ENCODE assay signal across 11 cellular contexts in the genomic region with DNA sequence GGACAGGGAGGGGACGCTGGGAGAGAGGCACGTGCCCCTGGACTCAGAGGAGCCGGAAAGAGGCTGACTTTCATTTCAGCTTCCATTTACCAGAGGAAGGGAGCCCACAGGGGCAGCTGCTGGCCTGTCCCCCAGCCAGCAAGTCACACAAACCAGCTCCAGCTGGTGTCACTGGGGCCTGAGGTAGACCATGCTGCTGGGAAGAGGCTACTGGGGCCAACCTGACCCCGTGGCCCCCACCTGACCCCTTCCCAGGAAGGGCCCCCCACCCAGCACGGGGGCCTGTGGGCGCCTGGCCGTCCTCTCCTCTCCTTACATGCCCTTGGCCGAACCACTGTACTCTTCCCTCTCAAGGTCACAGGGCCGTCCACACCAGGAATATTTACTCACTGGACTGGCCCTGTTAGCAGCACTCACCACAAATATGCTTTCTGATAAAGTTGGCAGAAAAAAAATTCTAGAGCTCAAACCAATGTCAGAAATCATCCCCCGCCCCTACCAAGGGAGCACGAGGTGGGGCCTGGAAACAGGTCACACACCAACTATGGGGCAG.
A peak's percentile ranks its signal among the peaks of the same experiment; 100 is the strongest.
DNase-seq lines count a peak whose midpoint lies in the region; ATAC-seq and TF ChIP-seq lines count a peak whose summit lies in the region.
"Had no signal": no experiment of that assay in that cellular context is flagged by ENCODE, and none has a peak within 500 bp of the region (broad histone marks: within the 10 kb centered on the region; RNA-seq: fewer than 3 reads in every experiment).

No MANE protein-coding gene starts in this region.

- H3K9ac ChIP-seq in IMR-90 (ENCODE audit: low read depth, low read length) (no peak overlapping the region), duodenal mucosa (ENCODE audit: low read depth in 1 of 2, low read length in 2 of 2) (no peak overlapping the region)

- H2BK120ac ChIP-seq in IMR-90 (ENCODE audit: low read depth, low read length) = no peak overlapping the region

- H3K27ac ChIP-seq in IMR-90 (ENCODE audit: insufficient read depth, low read length) (no peak overlapping the region), duodenal mucosa (ENCODE audit: low read depth, low read length) (peak overlapping the region; percentile 53), lower lobe of right lung (peak overlapping the region; percentile 80)
- H3K27ac ChIP-seq: neutrophil had no signal

- no peak overlapping the region for H3K14ac ChIP-seq in IMR-90 (replicated peaks; ENCODE audit: low read depth, low read length)

- H3K4me3 Mint-ChIP-seq in stimulated activated memory B cell treated with anti-CD40 and anti-IgM and Interleukin-4, amounts not matched to agents 10 μg/mL and 1 μg/mL and 100 μg/mL, for 72 hours = no peak overlapping the region

- intact Hi-C loops in IMR-90 (cut with micrococcal nuclease) (no loop called here), lower lobe of right lung (cut with DNase I) (no loop called here)

- ATAC-seq in IMR-90 (ENCODE audit: low read depth) = peak; percentile 73
- ATAC-seq in lower lobe of right lung = peak; percentile 50 to 71
- ATAC-seq in stimulated activated memory B cell treated with anti-CD40 and anti-IgM and Interleukin-4, amounts not matched to agents 10 μg/mL and 1 μg/mL and 100 μg/mL, for 72 hours = no peak
- no peak for ATAC-seq in HG03097 (IDR thresholded peaks at IDR 0.05; ENCODE audit: low FRiP score, unreplicated experiment)
- no peak for ATAC-seq in HG03432 (IDR thresholded peaks at IDR 0.05; ENCODE audit: unreplicated experiment)

- H3K4me1 Mint-ChIP-seq in stimulated activated memory B cell treated with anti-CD40 and anti-IgM and Interleukin-4, amounts not matched to agents 10 μg/mL and 1 μg/mL and 100 μg/mL, for 72 hours = peaks cover 68% of the 10 kb centered on the region

- TF ChIP-seq CTCF in IMR-90 (conservative IDR thresholded peaks at IDR 0.05; ENCODE audit: low read depth, low read length) (no peak), lower lobe of right lung (IDR thresholded peaks at IDR 0.05) (no peak)

- H3K27me3 ChIP-seq in IMR-90 (ENCODE audit: control insufficient read depth, insufficient read depth, low read length) (peaks cover 5% of the 10 kb centered on the region; the same call in 1 of the 2 replicates), duodenal mucosa (ENCODE audit: control insufficient read depth in 1 of 2, insufficient read depth in 2 of 2, low read length in 2 of 2) (no peaks in the 10 kb centered on the region), lower lobe of right lung (ENCODE audit: low read depth) (no peaks in the 10 kb centered on the region)
- H3K27me3 ChIP-seq: neutrophil had no signal

- no peak overlapping the region for H4K91ac ChIP-seq in IMR-90 (ENCODE audit: insufficient read depth, low read depth, low read length)

- H3K9me1 ChIP-seq in IMR-90 (ENCODE audit: insufficient read depth, low read length) = no peaks in the 10 kb centered on the region

- no peaks in the 10 kb centered on the region for H3K27me3 Mint-ChIP-seq in stimulated activated memory B cell treated with anti-CD40 and anti-IgM and Interleukin-4, amounts not matched to agents 10 μg/mL and 1 μg/mL and 100 μg/mL, for 72 hours

- H3K56ac ChIP-seq in IMR-90 (ENCODE audit: extremely low read depth, insufficient read depth, low read length) = no peak overlapping the region

- H3K79me1 ChIP-seq in IMR-90 (ENCODE audit: low read depth in 1 of 2, low read length in 2 of 2) = no peaks in the 10 kb centered on the region

- in situ Hi-C loops in IMR-90 (cut with MboI; ENCODE audit: low sequenced_read_pairs) = no loop called here

- WGBS in IMR-90 (ENCODE audit: extremely low coverage in 2 of 2, insufficient read length in 1 of 2), 2 experiments = 80% methylated on average over 1 of the region's 11 CpGs; no CpG with 5 or more reads in 1 of the 2 experiments

- no peak overlapping the region for H2BK5ac ChIP-seq in IMR-90 (ENCODE audit: low read depth, low read length, poor library complexity, severe bottlenecking)

- H3K23ac ChIP-seq in IMR-90 (ENCODE audit: low read depth, low read length) = no peak overlapping the region

- no peak overlapping the region for H2AK9ac ChIP-seq in IMR-90 (replicated peaks; ENCODE audit: low read depth, low read length, poor library complexity)

- peaks cover 20% of the 10 kb centered on the region for H3K36me3 Mint-ChIP-seq in stimulated activated memory B cell treated with anti-CD40 and anti-IgM and Interleukin-4, amounts not matched to agents 10 μg/mL and 1 μg/mL and 100 μg/mL, for 72 hours

- no peak overlapping the region for H3K18ac ChIP-seq in IMR-90 (ENCODE audit: low read depth, low read length)

- H3K4me2 ChIP-seq in IMR-90 (ENCODE audit: low read depth, low read length) = no peak overlapping the region

- no peak overlapping the region for H3K4ac ChIP-seq in IMR-90 (ENCODE audit: low read depth, low read length)

- peak overlapping the region; percentile 34 for H3K27ac Mint-ChIP-seq in stimulated activated memory B cell treated with anti-CD40 and anti-IgM and Interleukin-4, amounts not matched to agents 10 μg/mL and 1 μg/mL and 100 μg/mL, for 72 hours

- no peak overlapping the region for H2BK15ac ChIP-seq in IMR-90 (ENCODE audit: low read depth, low read length)

- no peak overlapping the region for H4K8ac ChIP-seq in IMR-90 (ENCODE audit: low read depth in 2 of 2, low read length in 2 of 2)

- H3K36me3 ChIP-seq in IMR-90 (ENCODE audit: control insufficient read depth, insufficient read depth, low read length) (no peaks in the 10 kb centered on the region), duodenal mucosa (ENCODE audit: control insufficient read depth in 1 of 2, insufficient read depth in 2 of 2, low read length in 2 of 2) (peaks cover 0 to 8% of the 10 kb centered on the region in 2 donors), lower lobe of right lung (no peaks in the 10 kb centered on the region)

- peak; percentile 16 for DNase-seq in IMR-90
- DNase-seq in lower lobe of right lung = no peak
- DNase-seq in SIG-M5 treated with dmso at 0.1 percent for 504 hours (lab: John Stamatoyannopoulos, UW; ENCODE audit: unreplicated experiment) = no peak
- no peak for DNase-seq in HPDE6-E6E7 (ENCODE audit: extremely low spot score)
- DNase-seq: central memory CD4-positive, alpha-beta T cell; DMS79 treated with DMSO at 0.1 percent for 48 hours had no signal

- no peak overlapping the region for H2AFZ ChIP-seq in IMR-90 (replicated peaks; ENCODE audit: low read length, poor library complexity)

- no peaks in the 10 kb centered on the region for H3K9me3 ChIP-seq in IMR-90 (ENCODE audit: control insufficient read depth, insufficient read depth, low read length)
- H3K9me3 ChIP-seq in duodenal mucosa (ENCODE audit: control insufficient read depth in 1 of 2, low read length in 2 of 2) = no peaks in the 10 kb centered on the region
- H3K9me3 ChIP-seq in lower lobe of right lung = no peaks in the 10 kb centered on the region
- H3K9me3 ChIP-seq: neutrophil had no signal

- TF ChIP-seq RAD21 in IMR-90 (IDR thresholded peaks at IDR 0.05; ENCODE audit: low read length) = no peak

- TF ChIP-seq POLR2A in IMR-90 (IDR thresholded peaks at IDR 0.05; ENCODE audit: low read depth, low read length) = no peak

- H3K4me1 ChIP-seq in IMR-90 (ENCODE audit: control insufficient read depth, insufficient read depth, low read length) (peaks cover 11% of the 10 kb centered on the region; the same call in 1 of the 2 replicates), duodenal mucosa (ENCODE audit: control insufficient read depth in 1 of 2, insufficient read depth in 2 of 2, low read length in 2 of 2) (peaks cover 67 to 75% of the 10 kb centered on the region in 2 donors), lower lobe of right lung (peaks cover 95% of the 10 kb centered on the region)

- dilution Hi-C loops in IMR-90 (cut with HindIII; ENCODE audit: low sequenced_read_pairs, unreplicated experiment) = no loop called here

- CTCF ChIA-PET in IMR-90 (lab: Yijun Ruan, JAX) = no interaction called here

- H2AK5ac ChIP-seq in IMR-90 (ENCODE audit: low read depth, low read length) = no peak overlapping the region

- no TSS peak for BruUV-seq in IMR-90 (replicated peaks; lab: Mats Ljungman, UMichigan)

- H4K5ac ChIP-seq in IMR-90 (ENCODE audit: low read depth, low read length) = no peak overlapping the region

- H3K4me3 ChIP-seq in IMR-90 (ENCODE audit: insufficient read depth, low read depth, low read length) = no peak overlapping the region
- no peak overlapping the region for H3K4me3 ChIP-seq in duodenal mucosa (ENCODE audit: low read depth in 1 of 2, low read length in 2 of 2)
- no peak overlapping the region for H3K4me3 ChIP-seq in lower lobe of right lung

- H4K20me1 ChIP-seq in IMR-90 (ENCODE audit: insufficient read depth, low read length) = no peaks in the 10 kb centered on the region

- no peaks in the 10 kb centered on the region for H3K9me3 Mint-ChIP-seq in stimulated activated memory B cell treated with anti-CD40 and anti-IgM and Interleukin-4, amounts not matched to agents 10 μg/mL and 1 μg/mL and 100 μg/mL, for 72 hours

- POLR2A ChIA-PET in IMR-90 (lab: Charles Lee; ENCODE audit: unreplicated experiment) = no interaction called here

- H2BK20ac ChIP-seq in IMR-90 (ENCODE audit: low read depth, low read length) = no peak overlapping the region

TF ChIP-seq in IMR-90, 13 proteins besides CTCF, POLR2A, EP300 and RAD21 (continues in another document):
- TF ChIP-seq FOS (IDR thresholded peaks at IDR 0.05; ENCODE audit: low read depth, low read length) = no peak
- no peak for TF ChIP-seq ELK1 (IDR thresholded peaks at IDR 0.05; ENCODE audit: borderline replicate concordance, low read depth, low read length)
- TF ChIP-seq BHLHE40 (IDR thresholded peaks at IDR 0.05; ENCODE audit: low read depth, low read length) = no peak
- no peak for TF ChIP-seq MAZ (IDR thresholded peaks at IDR 0.05; ENCODE audit: borderline replicate concordance, low read depth, low read length)
- TF ChIP-seq CHD1 (IDR thresholded peaks at IDR 0.05; ENCODE audit: low read depth, low read length) = no peak
- no peak for TF ChIP-seq RFX5 (IDR thresholded peaks at IDR 0.05; ENCODE audit: low read depth, low read length)
- TF ChIP-seq MXI1 (IDR thresholded peaks at IDR 0.05; ENCODE audit: borderline replicate concordance, low read depth, low read length) = no peak
- TF ChIP-seq NFE2L2 (IDR thresholded peaks at IDR 0.05; ENCODE audit: low read depth, low read length) = no peak
- TF ChIP-seq SMC3 (IDR thresholded peaks at IDR 0.05; ENCODE audit: low read depth, low read length) = no peak
- TF ChIP-seq CEBPB (IDR thresholded peaks at IDR 0.05; ENCODE audit: low read depth, low read length) = no peak

Comparison
In these comparisons a context has a peak if more than half of its experiments do, and no peak if none do; other contexts are left out.
1. ATAC-seq: peak in IMR-90 (single experiment) and lower lobe of right lung (2 of 2); none in stimulated activated memory B cell treated with anti-CD40 and anti-IgM and Interleukin-4, amounts not matched to agents 10 μg/mL and 1 μg/mL and 100 μg/mL, for 72 hours (single experiment), HG03097 (single experiment) and HG03432 (single experiment).